In the genomic region with DNA sequence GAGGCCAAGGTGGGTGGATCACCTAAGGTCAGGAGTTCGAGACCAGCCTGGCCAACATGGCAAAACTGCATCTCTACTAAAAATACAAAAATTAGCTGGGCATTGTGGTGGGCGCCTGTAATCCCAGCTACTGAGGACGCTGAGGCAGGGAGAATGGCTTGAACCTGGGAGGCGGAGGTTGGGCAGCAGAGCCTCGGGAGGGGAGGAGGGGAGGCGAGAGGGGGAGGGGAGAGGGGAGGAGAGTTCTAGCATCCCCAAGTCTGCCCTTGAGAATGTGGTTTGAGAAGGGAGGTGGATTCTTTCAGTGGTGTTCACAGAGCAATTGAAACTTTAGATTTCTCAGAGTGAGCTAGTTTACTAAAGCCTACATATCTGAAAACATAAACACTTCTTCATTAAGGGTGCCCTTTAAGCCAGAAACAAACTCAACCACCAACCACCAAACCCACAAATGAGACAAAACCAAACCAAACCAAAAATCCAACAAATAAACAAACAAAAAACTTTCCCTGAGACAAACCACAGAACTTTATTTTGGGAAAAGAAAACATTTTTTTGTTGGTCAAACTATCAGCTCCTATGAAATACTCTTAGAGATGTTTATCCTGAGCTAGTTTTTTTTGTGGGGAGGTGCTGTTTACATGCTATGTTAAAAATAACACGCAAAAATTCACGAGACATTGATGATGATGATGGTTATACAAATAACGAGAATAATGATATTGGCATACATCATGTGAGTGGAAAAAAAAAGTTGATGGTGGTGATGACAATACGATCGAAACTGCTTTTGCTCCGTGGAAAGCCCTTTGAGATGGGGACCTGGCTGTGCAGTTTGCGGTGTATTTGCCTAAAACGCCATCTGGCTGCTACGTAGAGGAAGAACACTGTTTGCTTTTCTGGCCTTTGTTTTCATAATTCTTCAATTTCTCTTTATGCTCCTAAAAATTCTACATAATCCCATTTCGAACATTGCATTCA, we compare ENCODE assay signal across 8 cellular contexts.
DNase-seq lines count a peak whose midpoint lies in the region; ATAC-seq, FAIRE-seq and TF ChIP-seq lines count a peak whose summit lies in the region.

No MANE protein-coding gene starts in this region.

- H3K27me3 ChIP-seq in prostate gland (replicated peaks; ENCODE audit: insufficient read depth) = no peaks in the 10 kb centered on the region

- TF ChIP-seq CTCF in prostate gland (IDR thresholded peaks at IDR 0.05) = peak in 3 of 4 experiments; percentile 13 to 63 (median 21)

- TF ChIP-seq POLR2A in prostate gland (IDR thresholded peaks at IDR 0.05) = no peak

- DNase-seq in GM03348 (ENCODE audit: low spot score) (peak; percentile 53), NCI-H1930 (lab: John Stamatoyannopoulos, UW) (peak; percentile 14 to 21), prostate gland (ENCODE audit: low spot score) (no peak), NCI-H774 (lab: John Stamatoyannopoulos, UW) (no peak), cortex of kidney (lab: John Stamatoyannopoulos, UW) (no peak)
- DNase-seq in activated CD4-positive, alpha-beta T cell treated with anti-CD3 and anti-CD28 coated beads, Interleukin-2, amount 50 U/mL, for 1 hour = peak; percentile 29

- H3K36me3 ChIP-seq in prostate gland = no peaks in the 10 kb centered on the region

- WGBS in prostate gland = 47% methylated on average over 15 of the region's 16 CpGs

- no peaks in the 10 kb centered on the region for H3K9me3 ChIP-seq in prostate gland

- intact Hi-C loops in prostate gland (cut with DNase I) = loop anchor here (5.0 kb wide), 1 partner anchor 159 kb away; no protein-coding TSS in a partner anchor

- no peaks in the 10 kb centered on the region for H3K4me1 ChIP-seq in prostate gland (replicated peaks)

- H3K27ac ChIP-seq in prostate gland = no peak overlapping the region

- ATAC-seq in GM21786 (IDR thresholded peaks at IDR 0.05; ENCODE audit: unreplicated experiment) = peak; percentile 12

- no peak overlapping the region for H3K4me3 ChIP-seq in prostate gland

- peak; percentile 77 for FAIRE-seq in endometrium (lab: Jason Lieb, UNC)

Comparison
In these comparisons a context has a peak if more than half of its experiments do, and no peak if none do; other contexts are left out.
1. DNase-seq: peak in GM03348 (single experiment), NCI-H1930 (2 of 2) and activated CD4-positive, alpha-beta T cell treated with anti-CD3 and anti-CD28 coated beads, Interleukin-2, amount 50 U/mL, for 1 hour (single experiment); none in prostate gland (single experiment), NCI-H774 (single experiment) and cortex of kidney (single experiment).